Comparison of ENCODE assay signal across 1 cellular context in genomic region chr7:51249187-51249945, GRCh38.
TF ChIP-seq lines count a peak whose summit lies in the region.

No MANE protein-coding gene starts in this region.

TF ChIP-seq in HepG2, 621 proteins besides CTCF, POLR2A, EP300 and RAD21 (continued from another document):
- TF ChIP-seq KIAA2018 (CRISPR knock-in tag; IDR thresholded peaks at IDR 0.05; ENCODE audit: borderline replicate concordance) (no peak), FOSL2 (CRISPR knock-in tag; IDR thresholded peaks at IDR 0.05) (peak; percentile 26; the same call in 1 of the 2 replicates), FOXP1 (IDR thresholded peaks at IDR 0.05) (no peak), FOXP1 (CRISPR knock-in tag; IDR thresholded peaks at IDR 0.05) (no peak), ZFP36L1 (CRISPR knock-in tag; IDR thresholded peaks at IDR 0.05) (no peak), CEBPB (IDR thresholded peaks at IDR 0.05; ENCODE audit: borderline replicate concordance, low read depth, low read length) (peak; percentile 36; the same call in 1 of the 2 replicates), GFI1 (CRISPR knock-in tag; IDR thresholded peaks at IDR 0.05; ENCODE audit: borderline replicate concordance) (no peak), TBP (CRISPR knock-in tag; IDR thresholded peaks at IDR 0.05) (no peak)
- TF ChIP-seq, protein P1, sequence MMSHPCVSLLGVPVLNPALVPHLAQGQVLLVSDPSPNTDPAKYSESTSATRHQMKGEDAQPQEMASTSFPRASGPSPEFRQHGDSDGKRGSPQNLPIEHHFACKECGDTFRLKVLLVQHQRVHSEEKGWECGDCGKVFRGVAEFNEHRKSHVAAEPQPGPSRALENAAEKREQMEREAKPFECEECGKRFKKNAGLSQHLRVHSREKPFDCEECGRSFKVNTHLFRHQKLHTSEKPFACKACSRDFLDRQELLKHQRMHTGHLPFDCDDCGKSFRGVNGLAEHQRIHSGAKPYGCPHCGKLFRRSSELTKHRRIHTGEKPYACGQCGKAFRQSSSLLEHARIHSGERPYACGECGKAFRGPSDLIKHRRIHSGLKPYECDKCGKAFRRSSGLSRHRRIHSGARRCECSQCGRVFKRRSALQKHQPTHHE (CRISPR knock-in tag; IDR thresholded peaks at IDR 0.05; ENCODE audit: borderline replicate concordance) = no peak
